In the genomic region with DNA sequence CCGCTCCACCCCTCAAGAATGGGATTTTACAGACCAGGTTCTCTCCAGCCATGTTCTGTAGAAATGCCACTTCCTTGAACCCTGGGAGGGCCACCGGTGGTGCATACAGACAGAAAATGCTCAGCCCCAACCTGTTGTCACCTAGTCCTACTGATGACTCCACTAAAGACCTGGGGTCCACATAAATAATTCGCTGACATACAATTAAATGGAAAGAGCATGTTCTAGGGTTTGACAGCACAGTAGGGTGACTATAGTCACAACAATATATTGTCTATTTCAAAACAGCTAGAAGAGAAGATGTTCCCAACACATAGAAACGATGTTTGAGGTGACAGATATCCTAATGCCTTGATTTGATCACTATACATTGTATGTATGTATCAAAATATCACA, we compare ENCODE assay signal across 1 cellular context.
TF ChIP-seq lines count a peak whose summit lies in the region.

No MANE protein-coding gene starts in this region.

TF ChIP-seq in HepG2, 621 proteins besides CTCF, POLR2A, EP300 and RAD21:
- TF ChIP-seq, protein P1, sequence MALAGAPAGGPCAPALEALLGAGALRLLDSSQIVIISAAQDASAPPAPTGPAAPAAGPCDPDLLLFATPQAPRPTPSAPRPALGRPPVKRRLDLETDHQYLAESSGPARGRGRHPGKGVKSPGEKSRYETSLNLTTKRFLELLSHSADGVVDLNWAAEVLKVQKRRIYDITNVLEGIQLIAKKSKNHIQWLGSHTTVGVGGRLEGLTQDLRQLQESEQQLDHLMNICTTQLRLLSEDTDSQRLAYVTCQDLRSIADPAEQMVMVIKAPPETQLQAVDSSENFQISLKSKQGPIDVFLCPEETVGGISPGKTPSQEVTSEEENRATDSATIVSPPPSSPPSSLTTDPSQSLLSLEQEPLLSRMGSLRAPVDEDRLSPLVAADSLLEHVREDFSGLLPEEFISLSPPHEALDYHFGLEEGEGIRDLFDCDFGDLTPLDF (CRISPR knock-in tag; IDR thresholded peaks at IDR 0.05) = no peak
- TF ChIP-seq MAFK (conservative IDR thresholded peaks at IDR 0.05 in 1 of 2, IDR thresholded peaks at IDR 0.05 in 1 of 2; ENCODE audit: low read length in 2 of 2) = peak; percentile 42 to 61; a peak in 3 of 4 replicates
